17 cellular contexts compared by ENCODE assay signal in the genomic region with DNA sequence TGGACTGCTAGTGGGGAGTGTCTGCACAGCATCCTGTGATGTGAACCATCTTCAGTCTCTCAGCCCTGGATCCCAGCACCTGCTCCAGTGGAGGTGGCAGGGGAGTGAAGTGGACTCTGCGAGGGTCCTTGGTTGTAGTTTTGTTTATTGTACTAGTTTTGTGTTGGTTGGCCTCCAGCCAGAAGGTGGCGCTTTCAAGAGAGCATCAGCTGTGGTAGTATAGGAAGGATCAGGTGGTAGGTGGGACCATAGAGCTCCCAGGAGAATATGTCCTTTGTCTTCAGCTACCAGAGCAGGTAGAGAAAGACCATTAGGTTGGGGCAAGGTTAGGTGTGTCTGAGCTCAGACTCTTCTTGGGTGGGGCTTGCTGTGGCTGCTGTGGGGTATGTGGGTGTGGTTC. TPM values are rescaled to one million over a fixed set of nuclear protein-coding genes. Genes with fewer than 3 reads are reported as not detected.
DNase-seq lines count a peak whose midpoint lies in the region; ATAC-seq and TF ChIP-seq lines count a peak whose summit lies in the region.
"Had no signal": no experiment of that assay in that cellular context is flagged by ENCODE, and none has a peak within 500 bp of the region (broad histone marks: within the 10 kb centered on the region; RNA-seq: fewer than 3 reads in every experiment).

No MANE protein-coding gene starts in this region.

- ATAC-seq in HG03469 (IDR thresholded peaks at IDR 0.05; ENCODE audit: unreplicated experiment) (no peak), HG02973 (IDR thresholded peaks at IDR 0.05; ENCODE audit: unreplicated experiment) (no peak)
- ATAC-seq: activated naive CD4-positive, alpha-beta T cell treated with anti-CD3 and anti-CD28 coated beads, Interleukin-2, amount 50 U/mL, for 72 hours; stimulated activated memory B cell treated with anti-CD40 and anti-IgM and Interleukin-4, amounts not matched to agents 10 μg/mL and 1 μg/mL and 100 μg/mL, for 72 hours had no signal

- no peak overlapping the region for H2BK12ac ChIP-seq in mesenchymal stem cell (ENCODE audit: low read length in 2 of 2)

- H3K27me3 ChIP-seq in HUES6 (ENCODE audit: control insufficient read depth, insufficient read depth, low read length) (no peaks in the 10 kb centered on the region), SU-DHL-6 (ENCODE audit: low read length) (no peaks in the 10 kb centered on the region), testis (no peaks in the 10 kb centered on the region), mesenchymal stem cell (ENCODE audit: control insufficient read depth in 1 of 2, insufficient read depth in 1 of 2, low read length in 2 of 2) (no peaks in the 10 kb centered on the region)
- H3K27me3 ChIP-seq: breast epithelium, upper lobe of left lung had no signal

- H4K8ac ChIP-seq in mesenchymal stem cell (ENCODE audit: low read length): no peak overlapping the region

- WGBS in testis, 2 donors: 77 to 98% methylated on average over 2 of the region's 2 CpGs
- 95% methylated on average over 2 of the region's 2 CpGs for WGBS in mesenchymal stem cell

- TF ChIP-seq POLR2A in testis (IDR thresholded peaks at IDR 0.05): no peak

- H4K91ac ChIP-seq in mesenchymal stem cell (ENCODE audit: low read length): no peak overlapping the region

- no peak overlapping the region for H3K27ac ChIP-seq in HUES6 (ENCODE audit: low read depth, low read length)
- no peak overlapping the region for H3K27ac ChIP-seq in SU-DHL-6 (ENCODE audit: low read depth, low read length)
- H3K27ac ChIP-seq in testis: no peak overlapping the region
- H3K27ac ChIP-seq in mesenchymal stem cell (ENCODE audit: low read length, poor library complexity, severe bottlenecking): no peak overlapping the region
- H3K27ac ChIP-seq: breast epithelium, skin epidermis, upper lobe of left lung had no signal

- H3K4me3 ChIP-seq in HUES6 (ENCODE audit: low read depth, low read length) (peak overlapping the region; percentile 25; the same call in 1 of the 2 replicates), SU-DHL-6 (ENCODE audit: insufficient read depth, low read length, poor library complexity, severe bottlenecking) (no peak overlapping the region), testis (no peak overlapping the region), mesenchymal stem cell (ENCODE audit: insufficient read depth in 1 of 2, low read depth in 1 of 2, low read length in 2 of 2) (no peak overlapping the region)
- H3K4me3 ChIP-seq: breast epithelium, skin epidermis, upper lobe of left lung had no signal

- H3F3A ChIP-seq in SU-DHL-6 (ENCODE audit: insufficient read depth): no peaks in the 10 kb centered on the region

- H3K4ac ChIP-seq in mesenchymal stem cell (ENCODE audit: low read depth in 1 of 2, low read length in 2 of 2): no peak overlapping the region

- no peak overlapping the region for H3K4me2 ChIP-seq in SU-DHL-6 (ENCODE audit: low read depth, low read length, poor library complexity, severe bottlenecking)
- no peak overlapping the region for H3K4me2 ChIP-seq in mesenchymal stem cell (ENCODE audit: low read length, poor library complexity, severe bottlenecking)

- TF ChIP-seq CTCF in SU-DHL-6 (IDR thresholded peaks at IDR 0.05; ENCODE audit: insufficient read depth, low read length, poor library complexity, severe bottlenecking): peak; percentile 27
- no peak for TF ChIP-seq CTCF in testis (IDR thresholded peaks at IDR 0.05)

- DNase-seq in activated CD4-positive, alpha-beta T cell treated with anti-CD3 and anti-CD28 coated beads for 48 hours: peak; percentile 17
- DNase-seq in activated CD4-positive, alpha-beta T cell treated with anti-CD3 and anti-CD28 coated beads for 1 hour: no peak
- DNase-seq in testis (peak; percentile 52), mesenchymal stem cell (no peak)
- DNase-seq: activated T-cell treated with anti-CD3 and anti-CD28 coated beads for 4 hours, NCI-H446, RPMI8226, T-helper 2 cell, upper lobe of left lung had no signal

- no peak overlapping the region for H2BK5ac ChIP-seq in mesenchymal stem cell (ENCODE audit: low read depth, low read length, poor library complexity, severe bottlenecking)

- no peak overlapping the region for H3K23ac ChIP-seq in mesenchymal stem cell (ENCODE audit: low read length in 2 of 2)

- no peak overlapping the region for H2AK5ac ChIP-seq in mesenchymal stem cell (ENCODE audit: low read length, severe bottlenecking)

- H3K79me2 ChIP-seq in SU-DHL-6 (ENCODE audit: insufficient read depth, low read length): no peaks in the 10 kb centered on the region

- H3K9me3 ChIP-seq in HUES6 (ENCODE audit: control insufficient read depth, insufficient read depth, low read depth, low read length): peaks cover 2% of the 10 kb centered on the region; the same call in 1 of the 2 replicates
- H3K9me3 ChIP-seq in SU-DHL-6 (ENCODE audit: insufficient read depth, low read length): no peaks in the 10 kb centered on the region
- H3K9me3 ChIP-seq in testis: no peaks in the 10 kb centered on the region
- H3K9me3 ChIP-seq in mesenchymal stem cell (ENCODE audit: control insufficient read depth, low read length): no peaks in the 10 kb centered on the region
- H3K9me3 ChIP-seq: breast epithelium, upper lobe of left lung had no signal

- no peak overlapping the region for H2AFZ ChIP-seq in SU-DHL-6 (ENCODE audit: low read depth, low read length, severe bottlenecking)
- no peak overlapping the region for H2AFZ ChIP-seq in mesenchymal stem cell (ENCODE audit: low read depth, low read length)

- H3K79me1 ChIP-seq in mesenchymal stem cell (replicated peaks; ENCODE audit: low read length, poor library complexity, severe bottlenecking): no peaks in the 10 kb centered on the region

- H2BK15ac ChIP-seq in mesenchymal stem cell (ENCODE audit: low read depth, poor library complexity, severe bottlenecking): no peak overlapping the region

- intact Hi-C loops in testis (cut with DNase I; ENCODE audit: low total_unique reads): no loop called here

- no peak overlapping the region for H3K18ac ChIP-seq in mesenchymal stem cell (ENCODE audit: low read depth in 1 of 2, low read length in 2 of 2)

- no peak overlapping the region for H3K14ac ChIP-seq in mesenchymal stem cell (ENCODE audit: low read length in 2 of 2)

- no peaks in the 10 kb centered on the region for H3K9me2 ChIP-seq in SU-DHL-6 (replicated peaks; ENCODE audit: insufficient read depth, low read length)

- no peak overlapping the region for H2BK120ac ChIP-seq in mesenchymal stem cell (ENCODE audit: low read depth, low read length)

- H3K36me3 ChIP-seq in HUES6 (ENCODE audit: control insufficient read depth, insufficient read depth, low read length): no peaks in the 10 kb centered on the region
- H3K36me3 ChIP-seq in SU-DHL-6 (ENCODE audit: low read length): no peaks in the 10 kb centered on the region
- H3K36me3 ChIP-seq in testis (ENCODE audit: low read depth, missing control alignments): no peaks in the 10 kb centered on the region
- no peaks in the 10 kb centered on the region for H3K36me3 ChIP-seq in mesenchymal stem cell (ENCODE audit: control insufficient read depth in 1 of 2, insufficient read depth in 2 of 2, low read depth in 1 of 2, low read length in 2 of 2)
- H3K36me3 ChIP-seq: breast epithelium, upper lobe of left lung had no signal

- H3K9ac ChIP-seq in HUES6 (ENCODE audit: low read length) (no peak overlapping the region), SU-DHL-6 (ENCODE audit: low read length) (no peak overlapping the region), mesenchymal stem cell (ENCODE audit: low read length) (no peak overlapping the region)

- no peaks in the 10 kb centered on the region; the same call in 1 of the 2 replicates for H3K4me1 ChIP-seq in HUES6 (ENCODE audit: control insufficient read depth, insufficient read depth, low read length)
- H3K4me1 ChIP-seq in testis: no peaks in the 10 kb centered on the region
- no peaks in the 10 kb centered on the region for H3K4me1 ChIP-seq in mesenchymal stem cell (ENCODE audit: control insufficient read depth, insufficient read depth, low read depth, low read length)
- H3K4me1 ChIP-seq: breast epithelium, upper lobe of left lung had no signal

- H4K20me1 ChIP-seq in SU-DHL-6 (ENCODE audit: low read depth, low read length): no peaks in the 10 kb centered on the region

RNA-seq across cellular contexts. Expression of a gene that starts 20.9 kb away (rescaled TPM):
- 10 to 100 TPM; 22.4 to 40.9 TPM for total RNA-seq in testis
- polyA plus RNA-seq in testis (ENCODE audit: insufficient read depth, low read depth, low replicate concordance): 35.9 TPM
- 2.4 TPM for polyA plus RNA-seq in mesenchymal stem cell (2013, experiment 1 of 2)
- 3.2 TPM for polyA plus RNA-seq in mesenchymal stem cell (2013, experiment 2 of 2)

RNA-seq across cellular contexts. Expression of a gene that starts 21.0 kb away (rescaled TPM):
- total RNA-seq in testis: 10 to 100 TPM in 1 of 2 donors, 1 to 10 TPM in 1; 9.8 to 13.0 TPM
- polyA plus RNA-seq in testis (ENCODE audit: insufficient read depth, low read depth, low replicate concordance): 17.2 TPM
- polyA plus RNA-seq in mesenchymal stem cell (2013, experiment 1 of 2): 3.8 TPM
- 4.2 TPM for polyA plus RNA-seq in mesenchymal stem cell (2013, experiment 2 of 2)

Comparison
In these comparisons a context has a peak if more than half of its experiments do, and no peak if none do; other contexts are left out.
1. DNase-seq: peak in activated CD4-positive, alpha-beta T cell treated with anti-CD3 and anti-CD28 coated beads for 48 hours (single experiment) and testis (single experiment); none in activated CD4-positive, alpha-beta T cell treated with anti-CD3 and anti-CD28 coated beads for 1 hour (single experiment) and mesenchymal stem cell (single experiment).